16 cellular contexts compared by ENCODE assay signal in genomic region chr12:101772019-101772774, GRCh38. TPM values are rescaled to one million over a fixed set of nuclear protein-coding genes. Genes with fewer than 3 reads are reported as not detected.
DNase-seq lines count a peak whose midpoint lies in the region; ATAC-seq, FAIRE-seq and TF ChIP-seq lines count a peak whose summit lies in the region.
"Had no signal": no experiment of that assay in that cellular context is flagged by ENCODE, and none has a peak within 500 bp of the region (broad histone marks: within the 10 kb centered on the region; RNA-seq: fewer than 3 reads in every experiment).

No MANE protein-coding gene starts in this region.

- peaks cover 7% of the 10 kb centered on the region for H3K4me1 Mint-ChIP-seq in activated naive CD4-positive, alpha-beta T cell treated with anti-CD3 and anti-CD28 coated beads, Interleukin-2, amount 50 U/mL, for 24 hours

- H3K27me3 ChIP-seq in OCI-LY1 (ENCODE audit: insufficient read depth, low read length) (no peaks in the 10 kb centered on the region), bronchial epithelial cell (ENCODE audit: control insufficient read depth, insufficient read depth, low read length) (no peaks in the 10 kb centered on the region), upper lobe of right lung (no peaks in the 10 kb centered on the region)

- FAIRE-seq in bronchial epithelial cell (lab: Jason Lieb, UNC), result no peak

- H3K9me3 Mint-ChIP-seq in activated naive CD4-positive, alpha-beta T cell treated with anti-CD3 and anti-CD28 coated beads, Interleukin-2, amount 50 U/mL, for 24 hours, result no peaks in the 10 kb centered on the region
- H3K9me3 Mint-ChIP-seq: type B pancreatic cell had no signal

- H3K9ac ChIP-seq in OCI-LY1 (ENCODE audit: low read length), result no peak overlapping the region; the same call in 1 of the 2 replicates

- H3K27ac ChIP-seq in OCI-LY1 (ENCODE audit: low read depth, low read length, poor library complexity, severe bottlenecking), result peak overlapping the region; percentile 1
- H3K27ac ChIP-seq in upper lobe of right lung, result no peak overlapping the region

- no peak overlapping the region for H3K4me3 Mint-ChIP-seq in activated naive CD4-positive, alpha-beta T cell treated with anti-CD3 and anti-CD28 coated beads, Interleukin-2, amount 50 U/mL, for 24 hours
- H3K4me3 Mint-ChIP-seq: type B pancreatic cell had no signal

- DNase-seq in activated naive CD4-positive, alpha-beta T cell treated with Interleukin-2 at 50 U/mL for 16 hours, result no peak
- DNase-seq in bronchial epithelial cell (ENCODE audit: low read depth) (peak; percentile 71), upper lobe of right lung (no peak), NCI-H69 (lab: John Stamatoyannopoulos, UW) (no peak), NCI-H1092 treated with DMSO at 0.1 percent for 48 hours (lab: John Stamatoyannopoulos, UW) (no peak), cerebellum (ENCODE audit: low spot score) (no peak)
- DNase-seq: activated CD8-positive, alpha-beta memory T cell treated with anti-CD3 and anti-CD28 coated beads, Interleukin-2, amount 50 U/mL, for 4 hours; aorta; DMS 273 treated with DMSO at 0.1 percent for 48 hours; mesendoderm; NCI-H2171; OCI-M1 had no signal

- no peaks in the 10 kb centered on the region for H3K9me3 ChIP-seq in OCI-LY1 (ENCODE audit: low read length)
- H3K9me3 ChIP-seq in upper lobe of right lung, result no peaks in the 10 kb centered on the region

- H3K4me3 ChIP-seq in OCI-LY1 (ENCODE audit: low read depth, low read length, poor library complexity, severe bottlenecking), result no peak overlapping the region
- no peak overlapping the region for H3K4me3 ChIP-seq in bronchial epithelial cell (ENCODE audit: low read depth, low read length)
- no peak overlapping the region for H3K4me3 ChIP-seq in upper lobe of right lung

- H3K27ac Mint-ChIP-seq in activated naive CD4-positive, alpha-beta T cell treated with anti-CD3 and anti-CD28 coated beads, Interleukin-2, amount 50 U/mL, for 24 hours, result peak overlapping the region; percentile 8
- H3K27ac Mint-ChIP-seq: type B pancreatic cell had no signal

- H3K4me1 ChIP-seq in OCI-LY1 (ENCODE audit: insufficient read depth, low read length, severe bottlenecking) (peaks cover 10% of the 10 kb centered on the region), upper lobe of right lung (peaks cover 5% of the 10 kb centered on the region)

- peaks cover 6% of the 10 kb centered on the region for H3K36me3 Mint-ChIP-seq in activated naive CD4-positive, alpha-beta T cell treated with anti-CD3 and anti-CD28 coated beads, Interleukin-2, amount 50 U/mL, for 24 hours

- no peak for TF ChIP-seq CTCF in OCI-LY1 (IDR thresholded peaks at IDR 0.05; ENCODE audit: low read length)
- TF ChIP-seq CTCF in bronchial epithelial cell (IDR thresholded peaks at IDR 0.05; ENCODE audit: insufficient read depth, low read length, severe bottlenecking), result no peak
- no peak for TF ChIP-seq CTCF in upper lobe of right lung (IDR thresholded peaks at IDR 0.05)

- H3K4me2 ChIP-seq in OCI-LY1 (ENCODE audit: low read length), result no peak overlapping the region

- peak; percentile 55 for ATAC-seq in upper lobe of right lung

- H3F3A ChIP-seq in OCI-LY1 (ENCODE audit: insufficient read depth, low read length), result no peaks in the 10 kb centered on the region

- no peak overlapping the region for H2AFZ ChIP-seq in OCI-LY1 (ENCODE audit: low read length)

- H3K79me2 ChIP-seq in OCI-LY1 (ENCODE audit: insufficient read depth, low read length), result no peaks in the 10 kb centered on the region

- no peaks in the 10 kb centered on the region for H4K20me1 ChIP-seq in OCI-LY1 (ENCODE audit: insufficient read depth, low read length)

- H3K9me2 ChIP-seq in OCI-LY1 (ENCODE audit: low read depth, low read length), result no peaks in the 10 kb centered on the region

- intact Hi-C loops in upper lobe of right lung (cut with DNase I), result loop anchor here (10.0 kb wide), 1 partner anchor 63 kb away; the partner anchor contains the start of gene GNPTAB

- H3K36me3 ChIP-seq in OCI-LY1 (ENCODE audit: insufficient read depth, low read length) (peaks cover 43% of the 10 kb centered on the region; the same call in 1 of the 2 replicates), bronchial epithelial cell (ENCODE audit: control insufficient read depth, insufficient read depth, low read length) (peaks cover 2% of the 10 kb centered on the region), upper lobe of right lung (peaks cover 56% of the 10 kb centered on the region)

- no peaks in the 10 kb centered on the region for H3K27me3 Mint-ChIP-seq in activated naive CD4-positive, alpha-beta T cell treated with anti-CD3 and anti-CD28 coated beads, Interleukin-2, amount 50 U/mL, for 24 hours
- H3K27me3 Mint-ChIP-seq: type B pancreatic cell had no signal

RNA-seq across cellular contexts. Expression of gene SYCP3, which starts 32.9 kb away (rescaled TPM):
- under 0.01 and 0.13 TPM in 2 replicates for total RNA-seq in bronchial epithelial cell
- 0.64 TPM for total RNA-seq in upper lobe of right lung
- 1.3 TPM for total RNA-seq in cerebellum
- total RNA-seq: osteocyte had no signal

RNA-seq across cellular contexts. Expression of gene GNPTAB, which starts 58.6 kb away (rescaled TPM):
- total RNA-seq in bronchial epithelial cell (15.8 and 16.4 TPM in 2 replicates), upper lobe of right lung (65.9 TPM), cerebellum (89.6 TPM)
